Comparison of ENCODE assay signal across 18 cellular contexts in genomic region chr2:37554157-37554515, GRCh38.
DNase-seq lines count a peak whose midpoint lies in the region; ATAC-seq and TF ChIP-seq lines count a peak whose summit lies in the region.
"Had no signal": no experiment of that assay in that cellular context is flagged by ENCODE, and none has a peak within 500 bp of the region (broad histone marks: within the 10 kb centered on the region; RNA-seq: fewer than 3 reads in every experiment).

No MANE protein-coding gene starts in this region.

- H3K36me3 ChIP-seq in SK-N-SH (replicated peaks in 1 of 2; ENCODE audit: control insufficient read depth in 1 of 2, insufficient read depth in 2 of 2, low read length in 1 of 2), result no peaks in the 10 kb centered on the region
- H3K36me3 ChIP-seq in neural progenitor cell, result no peaks in the 10 kb centered on the region

- TF ChIP-seq CTCF in SK-N-SH (IDR thresholded peaks at IDR 0.05), result no peak
- no peak for TF ChIP-seq CTCF in glutamatergic neuron (IDR thresholded peaks at IDR 0.05; ENCODE audit: partially characterized antibody, unreplicated experiment)
- TF ChIP-seq CTCF in neural progenitor cell (IDR thresholded peaks at IDR 0.05), result no peak

- H3K9me3 ChIP-seq in SK-N-SH (peaks cover 3% of the 10 kb centered on the region; the same call in 1 of the 2 replicates), neural progenitor cell (ENCODE audit: low read depth) (no peaks in the 10 kb centered on the region)

- no peak for ATAC-seq in GM21528 (IDR thresholded peaks at IDR 0.05; ENCODE audit: low FRiP score, unreplicated experiment)
- ATAC-seq: HCT116 had no signal

- H3K4me3 ChIP-seq in SK-N-SH (ENCODE audit: low read depth in 2 of 2, low read length in 1 of 2), result no peak overlapping the region
- no peak overlapping the region for H3K4me3 ChIP-seq in neural progenitor cell
- H3K4me3 ChIP-seq: SK-N-MC had no signal

- H3K4me2 ChIP-seq in SK-N-SH (no peak overlapping the region), neural progenitor cell (no peak overlapping the region)

- H4K20me1 ChIP-seq in SK-N-SH (ENCODE audit: insufficient read depth) (no peaks in the 10 kb centered on the region), neural progenitor cell (ENCODE audit: low read depth) (no peaks in the 10 kb centered on the region)

- H3K9me3 Mint-ChIP-seq in glutamatergic neuron (ENCODE audit: unreplicated experiment) (peaks cover 2% of the 10 kb centered on the region), neural progenitor cell (no peaks in the 10 kb centered on the region)
- H3K9me3 Mint-ChIP-seq: IgD-negative memory B cell had no signal

- no peak overlapping the region for H3K27ac Mint-ChIP-seq in glutamatergic neuron (ENCODE audit: unreplicated experiment)
- no peak overlapping the region for H3K27ac Mint-ChIP-seq in neural progenitor cell
- H3K27ac Mint-ChIP-seq: CD14-positive monocyte, IgD-negative memory B cell had no signal

- H3K4me1 ChIP-seq in SK-N-SH (ENCODE audit: control insufficient read depth in 1 of 2, insufficient read depth in 2 of 2, low read depth in 1 of 2, low read length in 1 of 2) (peaks cover 0 to 39% of the 10 kb centered on the region in 2 experiments; a peak in 2 of 4 replicates), neural progenitor cell (no peaks in the 10 kb centered on the region)

- H3K27me3 ChIP-seq in SK-N-SH (ENCODE audit: insufficient read depth), result no peaks in the 10 kb centered on the region
- no peaks in the 10 kb centered on the region for H3K27me3 ChIP-seq in neural progenitor cell

- peak; percentile 59 for TF ChIP-seq RAD21 in SK-N-SH (IDR thresholded peaks at IDR 0.05; ENCODE audit: low read length)

- DNase-seq in Ammon's horn (ENCODE audit: low spot score) (peak; percentile 54), CMK (ENCODE audit: low read depth) (peak; percentile 46), SK-N-SH (peak; percentile 58), glutamatergic neuron (no peak), neural progenitor cell (ENCODE audit: low spot score) (no peak)
- DNase-seq: DMS79 treated with DMSO at 0.1 percent for 48 hours, GOT3, NCI-H187 treated with DMSO at 0.1 percent for 48 hours, NCI-H526, OCI-M1, Right ventricle myocardium superior, T-helper 1 cell had no signal

- no peaks in the 10 kb centered on the region for H3K9me2 ChIP-seq in SK-N-SH

- POLR2A ChIA-PET in SK-N-SH (lab: Yijun Ruan, JAX), result interaction anchor here (1.0 to 3.0 kb wide), 5 partner anchors 13 to 323 kb away, joined by 3 to 22 read pairs (median 4); partner anchors contain the start of gene CDC42EP3

- H3K4me3 Mint-ChIP-seq in glutamatergic neuron (ENCODE audit: unreplicated experiment), result no peak overlapping the region
- H3K4me3 Mint-ChIP-seq in neural progenitor cell, result no peak overlapping the region
- H3K4me3 Mint-ChIP-seq: CD14-positive monocyte, IgD-negative memory B cell had no signal

- H3K36me3 Mint-ChIP-seq in glutamatergic neuron (ENCODE audit: unreplicated experiment), result no peaks in the 10 kb centered on the region
- H3K36me3 Mint-ChIP-seq in neural progenitor cell, result no peaks in the 10 kb centered on the region
- H3K36me3 Mint-ChIP-seq: CD14-positive monocyte, IgD-negative memory B cell had no signal

- H3K27me3 Mint-ChIP-seq in glutamatergic neuron (ENCODE audit: unreplicated experiment), result no peaks in the 10 kb centered on the region
- H3K27me3 Mint-ChIP-seq in neural progenitor cell (ENCODE audit: insufficient read depth, low read depth), result peaks cover 2% of the 10 kb centered on the region
- H3K27me3 Mint-ChIP-seq: IgD-negative memory B cell had no signal

- TF ChIP-seq EP300 in SK-N-SH (IDR thresholded peaks at IDR 0.05; ENCODE audit: borderline replicate concordance in 1 of 2, low read depth in 1 of 2, low read length in 1 of 2), result peak in 1 of 2 experiments; percentile 100; a peak in 2 of 4 replicates

- CTCF ChIA-PET in SK-N-SH (lab: Yijun Ruan, JAX), result interaction anchor here (0.5 to 7.0 kb wide), 25 partner anchors 10 to 337 kb away, joined by 3 to 64 read pairs (median 4); partner anchors contain the start of gene CDC42EP3

- H2AFZ ChIP-seq in SK-N-SH (ENCODE audit: low read depth), result no peak overlapping the region
- no peak overlapping the region for H2AFZ ChIP-seq in neural progenitor cell (replicated peaks)

- H3K4me1 Mint-ChIP-seq in glutamatergic neuron (ENCODE audit: low read depth, unreplicated experiment) (no peaks in the 10 kb centered on the region), neural progenitor cell (no peaks in the 10 kb centered on the region)

- H3K27ac ChIP-seq in SK-N-SH (ENCODE audit: low read depth in 2 of 2, low read length in 1 of 2), result peak overlapping the region; percentile 30 to 99; a peak in 3 of 4 replicates
- peak overlapping the region; percentile 14 for H3K27ac ChIP-seq in angular gyrus (ENCODE audit: low read depth, low read length)
- H3K27ac ChIP-seq in neural progenitor cell, result no peak overlapping the region
- H3K27ac ChIP-seq: SK-N-MC had no signal

- no peaks in the 10 kb centered on the region for H3K79me2 ChIP-seq in SK-N-SH (ENCODE audit: insufficient read depth)
- no peaks in the 10 kb centered on the region for H3K79me2 ChIP-seq in neural progenitor cell (ENCODE audit: low read depth)

- WGBS in SK-N-SH (ENCODE audit: low lambda C conversion rate), result 40% methylated on average over 2 of the region's 2 CpGs

- H3F3A ChIP-seq in SK-N-SH (replicated peaks; ENCODE audit: insufficient read depth), result no peaks in the 10 kb centered on the region
- H3F3A ChIP-seq in neural progenitor cell (ENCODE audit: low read depth), result no peaks in the 10 kb centered on the region

- H3K9ac ChIP-seq in SK-N-SH (no peak overlapping the region), neural progenitor cell (no peak overlapping the region)

TF ChIP-seq in SK-N-SH, 30 proteins besides CTCF, POLR2A, EP300 and RAD21:
- peak; percentile 99 for TF ChIP-seq GATA2 (CRISPR knock-in tag; IDR thresholded peaks at IDR 0.05)
- TF ChIP-seq RXRA (IDR thresholded peaks at IDR 0.05; ENCODE audit: borderline replicate concordance, low read depth), result no peak
- no peak for TF ChIP-seq RFX5 (IDR thresholded peaks at IDR 0.05; ENCODE audit: low read length)
- peak; percentile 48; the same call in 1 of the 2 replicates for TF ChIP-seq PBX3 (IDR thresholded peaks at IDR 0.05)
- peak; percentile 93 for TF ChIP-seq CHD2 (IDR thresholded peaks at IDR 0.05; ENCODE audit: low read length, partially characterized antibody)
- TF ChIP-seq MXI1 (IDR thresholded peaks at IDR 0.05; ENCODE audit: low read depth, low read length), result peak; percentile 95
- peak; percentile 68 for TF ChIP-seq TCF12 (IDR thresholded peaks at IDR 0.05)
- peak; percentile 98 for TF ChIP-seq FOXJ3 (CRISPR knock-in tag; IDR thresholded peaks at IDR 0.05)
- peak; percentile 40; the same call in 1 of the 2 replicates for TF ChIP-seq POLR2AphosphoS5 (IDR thresholded peaks at IDR 0.05; ENCODE audit: low read depth, low read length)
- no peak; the same call in 1 of the 2 replicates for TF ChIP-seq SMC3 (IDR thresholded peaks at IDR 0.05; ENCODE audit: low read depth, low read length)
- TF ChIP-seq TEAD4 (IDR thresholded peaks at IDR 0.05; ENCODE audit: borderline replicate concordance, insufficient read depth), result peak; percentile 49; the same call in 1 of the 2 replicates
- 0 out of 2 replicates have a peak, but pooled peaks have one; percentile 63 for TF ChIP-seq FOXM1 (IDR thresholded peaks at IDR 0.05; ENCODE audit: low read depth)
- peak; percentile 96 for TF ChIP-seq RCOR1 (IDR thresholded peaks at IDR 0.05; ENCODE audit: low read length)
- TF ChIP-seq ELF1 (IDR thresholded peaks at IDR 0.05), result no peak

Comparison
In these comparisons a context has a peak if more than half of its experiments do, and no peak if none do; other contexts are left out.
1. DNase-seq: peak in Ammon's horn (single experiment), CMK (single experiment) and SK-N-SH (single experiment); none in glutamatergic neuron (single experiment) and neural progenitor cell (single experiment).